8 cellular contexts compared by ENCODE assay signal in genomic region chr3:127547761-127548605, GRCh38. TPM values are rescaled to one million over a fixed set of nuclear protein-coding genes. Genes with fewer than 3 reads are reported as not detected.
A peak's percentile ranks its signal among the peaks of the same experiment; 100 is the strongest.
DNase-seq lines count a peak whose midpoint lies in the region; ATAC-seq and TF ChIP-seq lines count a peak whose summit lies in the region.

No MANE protein-coding gene starts in this region.

- H3K27ac ChIP-seq in C4-2B, result peak overlapping the region; percentile 53

- ATAC-seq in GM21381 (IDR thresholded peaks at IDR 0.05; ENCODE audit: unreplicated experiment) (peak; percentile 60), sciatic nerve (peak; percentile 88), GM18873 (IDR thresholded peaks at IDR 0.05; ENCODE audit: low FRiP score, unreplicated experiment) (no peak)

- peak; percentile 98 for TF ChIP-seq CTCF in C4-2B (conservative IDR thresholded peaks at IDR 0.05)
- TF ChIP-seq CTCF in astrocyte of the cerebellum (IDR thresholded peaks at IDR 0.05; ENCODE audit: low read depth, low read length, missing control alignments), result peak; percentile 66

- DNase-seq in NCI-H1092 (lab: John Stamatoyannopoulos, UW), result peak; percentile 51
- peak; percentile 74 for DNase-seq in T-helper 9 cell
- peak; percentile 61 for DNase-seq in astrocyte of the cerebellum (ENCODE audit: low read depth)
- peak; percentile 22 to 85 for DNase-seq in hippocampal formation (lab: John Stamatoyannopoulos, UW)
- peak; percentile 90 for DNase-seq in sciatic nerve (ENCODE audit: low spot score)

- peak overlapping the region; percentile 54 for H3K4me3 ChIP-seq in astrocyte of the cerebellum (ENCODE audit: low read depth, low read length)

- in situ Hi-C loops in astrocyte of the cerebellum (cut with HindIII; ENCODE audit: low sequenced_read_pairs), result no loop called here

- intact Hi-C loops in sciatic nerve (cut with DNase I), result loop anchor here (10.0 kb wide), 1 partner anchor 863 kb away; no protein-coding TSS in a partner anchor

RNA-seq across cellular contexts. Expression of gene TPRA1, which starts 42.5 kb away (rescaled TPM):
- 31.3 TPM for total RNA-seq in sciatic nerve

RNA-seq across cellular contexts. Expression of gene MCM2, which starts 50.2 kb away (rescaled TPM):
- 4.6 TPM for total RNA-seq in sciatic nerve
